Comparison of ENCODE assay signal across 27 cellular contexts in the genomic region with DNA sequence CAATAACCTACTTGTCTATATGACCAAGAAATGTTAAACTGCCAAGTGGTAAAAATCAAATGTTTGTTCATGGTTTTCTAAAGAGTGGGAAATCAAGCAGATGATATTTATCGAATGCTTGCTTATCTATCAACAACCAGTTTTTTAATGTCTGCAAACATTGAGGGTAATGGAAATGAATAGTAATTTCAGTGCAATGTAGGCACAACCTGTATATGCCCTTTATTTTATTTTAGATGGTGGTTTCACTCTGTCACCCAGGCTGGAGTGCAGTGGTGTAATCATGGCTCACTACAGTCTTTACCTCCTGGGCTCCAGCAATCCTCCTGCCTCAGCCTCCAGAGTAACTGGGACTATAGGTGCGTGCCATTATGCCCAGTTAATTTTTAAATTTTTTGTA. TPM values are rescaled to one million over a fixed set of nuclear protein-coding genes. Genes with fewer than 3 reads are reported as not detected.
"Had no signal": no experiment of that assay in that cellular context is flagged by ENCODE, and none has a peak within 500 bp of the region (broad histone marks: within the 10 kb centered on the region; RNA-seq: fewer than 3 reads in every experiment).

No MANE protein-coding gene starts in this region.

- H3K4me3 ChIP-seq: ascending aorta, cardiac muscle cell had no signal

- DNase-seq: activated B cell treated with CpG ODN at 0.5 μM for 24 hours; activated CD4-positive, alpha-beta memory T cell treated with anti-CD3 and anti-CD28 coated beads for 36 hours; activated CD4-positive, alpha-beta T cell treated with anti-CD3 and anti-CD28 coated beads for 4 hours; activated CD4-positive, alpha-beta T cell treated with anti-CD3 and anti-CD28 coated beads, Interleukin-2, amount 10 ng/mL, durations not matched to agents 24 days and 14 days; activated CD4-positive, alpha-beta T cell treated with anti-CD3 and anti-CD28 coated beads, Interleukin-2, amount 50 U/mL, for 1 hour; activated CD4-positive, alpha-beta T cell treated with anti-CD3 and anti-CD28 coated beads, Interleukin-2, amount 50 U/mL, for 4 hours; activated CD4-positive, CD25-positive, alpha-beta regulatory T cell treated with anti-CD3 and anti-CD28 coated beads, Interleukin-2, amount 50 U/mL, for 72 hours; activated CD8-positive, alpha-beta memory T cell treated with anti-CD3 and anti-CD28 coated beads, Interleukin-2, amount 50 U/mL, for 4 hours; activated CD8-positive, alpha-beta T cell treated with anti-CD3 and anti-CD28 coated beads for 36 hours; activated effector memory CD4-positive, alpha-beta T cell treated with Interleukin-2 at 50 U/mL for 16 hours; activated gamma-delta T cell; activated naive CD4-positive, alpha-beta T cell treated with anti-CD3 and anti-CD28 coated beads, Interleukin-2, amount 10 ng/mL, durations not matched to agents 7 days and 5 days; activated naive CD4-positive, alpha-beta T cell treated with Interleukin-2 at 50 U/mL for 16 hours; activated naive CD8-positive, alpha-beta T cell treated with anti-CD3 and anti-CD28 coated beads, Interleukin-2, amount 10 ng/mL, durations not matched to agents 7 days and 5 days; activated naive CD8-positive, alpha-beta T cell treated with anti-CD3 and anti-CD28 coated beads, Interleukin-2, amount 50 U/mL, for 24 hours; activated T-cell treated with anti-CD3 and anti-CD28 coated beads for 4 hours; activated T-cell treated with anti-CD3 and anti-CD28 coated beads, Interleukin-2, amount 50 U/mL, for 1 hour; activated T-cell treated with anti-CD3 and anti-CD28 coated beads, Interleukin-2, amount 50 U/mL, for 48 hours; caudate nucleus; T-helper 1 cell; T-helper 2 cell; T-helper 9 cell had no signal

- ATAC-seq: activated CD8-positive, alpha-beta T cell treated with anti-CD3 and anti-CD28 coated beads for 36 hours; activated naive CD8-positive, alpha-beta T cell treated with anti-CD3 and anti-CD28 coated beads, Interleukin-2, amount 50 U/mL, for 24 hours had no signal

- H3K27me3 ChIP-seq: ascending aorta, cardiac muscle cell had no signal

- H3K27ac ChIP-seq: cardiac muscle cell, VCaP had no signal

- FAIRE-seq: bronchial epithelial cell, TTC549 had no signal

- H3K36me3 ChIP-seq: ascending aorta, cardiac muscle cell had no signal

- H3K9me3 ChIP-seq: ascending aorta had no signal

RNA-seq across cellular contexts. Expression of a gene that starts 46.0 kb away (rescaled TPM):
- total RNA-seq: activated B cell treated with CpG ODN at 0.5 μM for 24 hours, bronchial epithelial cell, cardiac muscle cell had no signal
- polyA plus RNA-seq: cardiac muscle cell had no signal
